19 cellular contexts compared by ENCODE assay signal in genomic region chr17:517181-517580, GRCh38.
DNase-seq lines count a peak whose midpoint lies in the region; ATAC-seq, FAIRE-seq and TF ChIP-seq lines count a peak whose summit lies in the region.
"Had no signal": no experiment of that assay in that cellular context is flagged by ENCODE, and none has a peak within 500 bp of the region (broad histone marks: within the 10 kb centered on the region; RNA-seq: fewer than 3 reads in every experiment).

No MANE protein-coding gene starts in this region.

- RAD21 ChIA-PET in GM12878 (lab: Charles Lee; ENCODE audit: unreplicated experiment): no interaction called here

- H3K4me1 Mint-ChIP-seq in WTC11: peaks cover 25% of the 10 kb centered on the region
- H3K4me1 Mint-ChIP-seq: IgD-negative memory B cell had no signal

- no peak overlapping the region for H3K27ac ChIP-seq in GM12878 (ENCODE audit: control insufficient read depth, insufficient read depth)
- peak overlapping the region; percentile 35 for H3K27ac ChIP-seq in muscle layer of colon (ENCODE audit: low read depth, low read length)
- H3K27ac ChIP-seq in rectal smooth muscle tissue (ENCODE audit: low read depth, low read length): peak overlapping the region; percentile 39
- no peak overlapping the region for H3K27ac ChIP-seq in adrenal gland
- H3K27ac ChIP-seq: C4-2B had no signal

- peaks cover 14% of the 10 kb centered on the region for H3K9me3 Mint-ChIP-seq in WTC11
- H3K9me3 Mint-ChIP-seq: CD4-positive, alpha-beta T cell; IgD-negative memory B cell had no signal

- no peak for FAIRE-seq in GM12878 (lab: Jason Lieb, UNC)
- FAIRE-seq: A204.1, H54, HTR-8/SVneo had no signal

- H3K27me3 Mint-ChIP-seq in WTC11 (ENCODE audit: low read depth): peaks cover 12% of the 10 kb centered on the region
- H3K27me3 Mint-ChIP-seq: CD4-positive, alpha-beta T cell; IgD-negative memory B cell had no signal

- H3K36me3 ChIP-seq in GM12878 (ENCODE audit: control insufficient read depth in 2 of 2, insufficient read depth in 2 of 2, low read length in 1 of 2) (no peaks in the 10 kb centered on the region; a peak in 3 of 4 replicates), muscle layer of colon (ENCODE audit: insufficient read depth, low read length) (peaks cover 18% of the 10 kb centered on the region), rectal smooth muscle tissue (ENCODE audit: control insufficient read depth, insufficient read depth, low read length) (peaks cover 14% of the 10 kb centered on the region), adrenal gland (replicated peaks in 1 of 2) (peaks cover 0 to 8% of the 10 kb centered on the region in 2 donors)

- TF ChIP-seq RAD21 in GM12878 (IDR thresholded peaks at IDR 0.05; ENCODE audit: insufficient read depth, low read depth, low read length): no peak

- H3K4me1 ChIP-seq in GM12878 (ENCODE audit: control insufficient read depth, insufficient read depth, low read length) (no peaks in the 10 kb centered on the region), muscle layer of colon (ENCODE audit: insufficient read depth, low read length) (peaks cover 19% of the 10 kb centered on the region), rectal smooth muscle tissue (ENCODE audit: control insufficient read depth, insufficient read depth, low read length) (peaks cover 6% of the 10 kb centered on the region), adrenal gland (replicated peaks in 1 of 2) (peaks cover 0 to 6% of the 10 kb centered on the region in 2 donors)

- DNase-seq in GM12878 (ENCODE audit: low read depth, low spot score) (no peak), WTC11 (ENCODE audit: low spot score) (no peak), adrenal gland (no peak)
- DNase-seq: AML-193; CD4-positive, alpha-beta T cell; DMS153; DMS79; GDM1; HCEC 1CT; KBM-7 had no signal

- H4K20me1 ChIP-seq in GM12878 (ENCODE audit: control insufficient read depth, insufficient read depth): no peaks in the 10 kb centered on the region

- in situ Hi-C loops in GM12878 (cut with MboI): no loop called here

- H3K27me3 ChIP-seq in GM12878 (replicated peaks in 1 of 2; ENCODE audit: control insufficient read depth in 2 of 2, insufficient read depth in 2 of 2, low read length in 1 of 2) (no peaks in the 10 kb centered on the region), muscle layer of colon (ENCODE audit: control insufficient read depth in 1 of 2, insufficient read depth in 2 of 2, low read length in 2 of 2) (no peaks in the 10 kb centered on the region), rectal smooth muscle tissue (ENCODE audit: control insufficient read depth, insufficient read depth, low read length) (no peaks in the 10 kb centered on the region), adrenal gland (no peaks in the 10 kb centered on the region)

- H3K9me3 ChIP-seq in GM12878 (replicated peaks; ENCODE audit: control insufficient read depth, insufficient read depth, low read length) (no peaks in the 10 kb centered on the region), muscle layer of colon (ENCODE audit: low read length) (no peaks in the 10 kb centered on the region), adrenal gland (replicated peaks in 1 of 3) (no peaks in the 10 kb centered on the region)

- H3K4me3 ChIP-seq in GM12878 (no peak overlapping the region), muscle layer of colon (ENCODE audit: low read depth in 1 of 2, low read length in 2 of 2) (no peak overlapping the region), rectal smooth muscle tissue (ENCODE audit: low read length) (no peak overlapping the region), adrenal gland (no peak overlapping the region)
- H3K4me3 ChIP-seq: GM23338 had no signal

- no peaks in the 10 kb centered on the region for H3K79me2 ChIP-seq in GM12878 (ENCODE audit: control insufficient read depth, insufficient read depth, low read length)

- POLR2A ChIA-PET in GM12878 (lab: Charles Lee): no interaction called here
- POLR2A ChIA-PET in WTC11 (lab: Charles Lee): no interaction called here

- ATAC-seq in GM12878: no peak
- ATAC-seq in GM19035 (IDR thresholded peaks at IDR 0.05; ENCODE audit: unreplicated experiment): no peak
- ATAC-seq in WTC11: no peak
- ATAC-seq: GM23338 had no signal

- H3K4me2 ChIP-seq in GM12878 (ENCODE audit: control insufficient read depth, insufficient read depth): no peak overlapping the region
- H3K4me2 ChIP-seq: GM23338 had no signal

- over 99% methylated on average over 9 of the region's 9 CpGs for WGBS in GM12878 (ENCODE audit: insufficient coverage, insufficient replicate concordance, low lambda C conversion rate, missing lambda C conversion rate)
- 94 to 98% (median 96%) methylated on average over 9 of the region's 9 CpGs for WGBS in adrenal gland, 4 donors

- TF ChIP-seq POLR2A in GM12878 (IDR thresholded peaks at IDR 0.05; ENCODE audit: low read depth, low read length) (no peak), adrenal gland (IDR thresholded peaks at IDR 0.05) (no peak)

- intact Hi-C loops in GM12878 (cut with micrococcal nuclease; ENCODE audit: unreplicated experiment) (no loop called here), adrenal gland (cut with DNase I) (no loop called here)

- no peak overlapping the region for H3K27ac Mint-ChIP-seq in WTC11
- H3K27ac Mint-ChIP-seq: CD4-positive, alpha-beta T cell; GM23338; IgD-negative memory B cell had no signal

- CTCF ChIA-PET in GM12878 (lab: Yijun Ruan, JAX) (no interaction called here), WTC11 (lab: Charles Lee) (no interaction called here)

- no peak overlapping the region for H3K9ac ChIP-seq in GM12878 (ENCODE audit: control insufficient read depth, insufficient read depth, low read length)
- no peak overlapping the region for H3K9ac ChIP-seq in muscle layer of colon (ENCODE audit: low read length)
- H3K9ac ChIP-seq in rectal smooth muscle tissue (ENCODE audit: low read length): no peak overlapping the region

- H3K4me3 Mint-ChIP-seq in WTC11: no peak overlapping the region
- H3K4me3 Mint-ChIP-seq: CD4-positive, alpha-beta T cell; GM23338; IgD-negative memory B cell had no signal

- H3K36me3 Mint-ChIP-seq in WTC11: peaks cover 37% of the 10 kb centered on the region

- BruUV-seq in GM12878 (replicated peaks; lab: Mats Ljungman, UMichigan): TSS peak; percentile 34

- SMC1A ChIA-PET in GM12878 (lab: Charles Lee; ENCODE audit: uncharacterized antibody, unreplicated experiment): no interaction called here

- H2AFZ ChIP-seq in GM12878 (ENCODE audit: control insufficient read depth, low read depth, low read length): no peak overlapping the region
- H2AFZ ChIP-seq: GM23338 had no signal

- TF ChIP-seq CTCF in GM12878 (IDR thresholded peaks at IDR 0.05 in 2 of 3, conservative IDR thresholded peaks at IDR 0.05 in 1 of 3; ENCODE audit: control insufficient read depth in 2 of 3, extremely low read depth in 1 of 3, insufficient read depth in 1 of 3, low read depth in 3 of 3, low read length in 3 of 3): no peak
- TF ChIP-seq CTCF in WTC11 (IDR thresholded peaks at IDR 0.05): no peak
- TF ChIP-seq CTCF in adrenal gland (IDR thresholded peaks at IDR 0.05): no peak

- TF ChIP-seq EP300 in GM12878 (IDR thresholded peaks at IDR 0.05; ENCODE audit: borderline replicate concordance in 1 of 2, control insufficient read depth in 1 of 2, low read depth in 2 of 2, low read length in 2 of 2): no peak

TF ChIP-seq in GM12878, 131 proteins besides CTCF, POLR2A, EP300 and RAD21:
- no peak for TF ChIP-seq RAD51 (IDR thresholded peaks at IDR 0.05)
- no peak for TF ChIP-seq BCL11A (IDR thresholded peaks at IDR 0.05; ENCODE audit: low read depth, low read length)
- no peak for TF ChIP-seq JUNB (IDR thresholded peaks at IDR 0.05)
- TF ChIP-seq IRF4 (IDR thresholded peaks at IDR 0.05; ENCODE audit: low read depth, low read length): no peak
- TF ChIP-seq, protein P1, sequence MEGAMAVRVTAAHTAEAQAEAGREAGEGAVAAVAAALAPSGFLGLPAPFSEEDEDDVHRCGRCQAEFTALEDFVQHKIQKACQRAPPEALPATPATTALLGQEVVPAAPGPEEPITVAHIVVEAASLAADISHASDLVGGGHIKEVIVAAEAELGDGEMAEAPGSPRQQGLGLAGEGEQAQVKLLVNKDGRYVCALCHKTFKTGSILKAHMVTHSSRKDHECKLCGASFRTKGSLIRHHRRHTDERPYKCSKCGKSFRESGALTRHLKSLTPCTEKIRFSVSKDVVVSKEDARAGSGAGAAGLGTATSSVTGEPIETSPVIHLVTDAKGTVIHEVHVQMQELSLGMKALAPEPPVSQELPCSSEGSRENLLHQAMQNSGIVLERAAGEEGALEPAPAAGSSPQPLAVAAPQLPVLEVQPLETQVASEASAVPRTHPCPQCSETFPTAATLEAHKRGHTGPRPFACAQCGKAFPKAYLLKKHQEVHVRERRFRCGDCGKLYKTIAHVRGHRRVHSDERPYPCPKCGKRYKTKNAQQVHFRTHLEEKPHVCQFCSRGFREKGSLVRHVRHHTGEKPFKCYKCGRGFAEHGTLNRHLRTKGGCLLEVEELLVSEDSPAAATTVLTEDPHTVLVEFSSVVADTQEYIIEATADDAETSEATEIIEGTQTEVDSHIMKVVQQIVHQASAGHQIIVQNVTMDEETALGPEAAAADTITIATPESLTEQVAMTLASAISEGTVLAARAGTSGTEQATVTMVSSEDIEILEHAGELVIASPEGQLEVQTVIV (IDR thresholded peaks at IDR 0.05; ENCODE audit: borderline replicate concordance, partially characterized antibody): no peak
TF ChIP-seq in GM12878: peak in this region for 0.

TF ChIP-seq in WTC11, 78 proteins besides CTCF, POLR2A, EP300 and RAD21 (continues in another document):
- TF ChIP-seq, protein P2, sequence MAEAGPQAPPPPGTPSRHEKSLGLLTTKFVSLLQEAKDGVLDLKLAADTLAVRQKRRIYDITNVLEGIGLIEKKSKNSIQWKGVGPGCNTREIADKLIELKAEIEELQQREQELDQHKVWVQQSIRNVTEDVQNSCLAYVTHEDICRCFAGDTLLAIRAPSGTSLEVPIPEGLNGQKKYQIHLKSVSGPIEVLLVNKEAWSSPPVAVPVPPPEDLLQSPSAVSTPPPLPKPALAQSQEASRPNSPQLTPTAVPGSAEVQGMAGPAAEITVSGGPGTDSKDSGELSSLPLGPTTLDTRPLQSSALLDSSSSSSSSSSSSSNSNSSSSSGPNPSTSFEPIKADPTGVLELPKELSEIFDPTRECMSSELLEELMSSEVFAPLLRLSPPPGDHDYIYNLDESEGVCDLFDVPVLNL (CRISPR knock-in tag; IDR thresholded peaks at IDR 0.05; ENCODE audit: borderline replicate concordance, low read depth): no peak
- TF ChIP-seq ATF1 (CRISPR knock-in tag; IDR thresholded peaks at IDR 0.05): no peak
- TF ChIP-seq, protein P3, sequence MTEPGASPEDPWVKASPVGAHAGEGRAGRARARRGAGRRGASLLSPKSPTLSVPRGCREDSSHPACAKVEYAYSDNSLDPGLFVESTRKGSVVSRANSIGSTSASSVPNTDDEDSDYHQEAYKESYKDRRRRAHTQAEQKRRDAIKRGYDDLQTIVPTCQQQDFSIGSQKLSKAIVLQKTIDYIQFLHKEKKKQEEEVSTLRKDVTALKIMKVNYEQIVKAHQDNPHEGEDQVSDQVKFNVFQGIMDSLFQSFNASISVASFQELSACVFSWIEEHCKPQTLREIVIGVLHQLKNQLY (CRISPR knock-in tag; IDR thresholded peaks at IDR 0.05): no peak

Comparison
In these comparisons a context has a peak if more than half of its experiments do, and no peak if none do; other contexts are left out.
1. H3K27ac ChIP-seq: peak in muscle layer of colon (single experiment) and rectal smooth muscle tissue (single experiment); none in GM12878 (single experiment) and adrenal gland (0 of 5).